ENCODE assay signal across 8 cellular contexts in the genomic region with DNA sequence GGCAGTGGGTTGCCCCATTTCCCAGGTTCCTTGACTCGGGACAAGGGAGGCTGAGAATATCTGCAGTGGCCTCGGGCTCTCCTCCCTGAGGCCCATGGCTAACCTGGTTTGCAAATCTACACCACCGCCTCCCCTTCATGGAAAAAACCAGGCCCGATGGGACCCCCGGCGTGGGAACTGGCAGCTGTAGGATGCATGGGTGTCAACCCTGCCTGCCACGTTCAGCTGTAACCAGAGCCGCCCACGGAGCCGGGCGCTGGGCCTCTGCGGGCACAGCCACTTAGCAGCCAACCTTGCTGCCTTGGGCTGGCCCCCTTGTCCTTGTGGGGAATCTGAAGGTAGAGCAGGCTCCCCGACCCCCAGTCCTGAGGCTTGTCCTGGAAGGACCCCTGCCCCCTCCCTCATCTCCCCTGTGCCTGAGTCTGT. TPM values are rescaled to one million over a fixed set of nuclear protein-coding genes. Genes with fewer than 3 reads are reported as not detected.
DNase-seq lines count a peak whose midpoint lies in the region; ATAC-seq and TF ChIP-seq lines count a peak whose summit lies in the region.

No MANE protein-coding gene starts in this region.

- no peaks in the 10 kb centered on the region for H3K36me3 ChIP-seq in CD4-positive, CD25-positive, alpha-beta regulatory T cell (ENCODE audit: control insufficient read depth, insufficient read depth, low read length)
- peaks cover 0 to 5% (median 1%) of the 10 kb centered on the region in 4 donors for H3K36me3 ChIP-seq in esophagus muscularis mucosa
- no peaks in the 10 kb centered on the region for H3K36me3 ChIP-seq in parathyroid adenoma (ENCODE audit: control insufficient read depth, insufficient read depth, low read length)

- H3K56ac ChIP-seq in H9 (ENCODE audit: insufficient read length, low read depth, low read length): no peak overlapping the region

- H3K79me2 ChIP-seq in parathyroid adenoma (peaks cover 43% of the 10 kb centered on the region), H9 (ENCODE audit: insufficient read depth, low read length) (no peaks in the 10 kb centered on the region)

- no peaks in the 10 kb centered on the region for H4K20me1 ChIP-seq in H9 (ENCODE audit: control insufficient read depth, insufficient read depth, insufficient read length)

- H2BK120ac ChIP-seq in H9 (ENCODE audit: low read depth, low read length, poor library complexity, severe bottlenecking): no peak overlapping the region

- no peak overlapping the region for H3K27ac ChIP-seq in CD4-positive, CD25-positive, alpha-beta regulatory T cell (ENCODE audit: insufficient read depth, low read length, poor library complexity, severe bottlenecking)
- peak overlapping the region; percentile 87 to 99 (median 94) for H3K27ac ChIP-seq in esophagus muscularis mucosa (replicated peaks in 1 of 4)
- H3K27ac ChIP-seq in parathyroid adenoma: peak overlapping the region; percentile 90
- no peak overlapping the region for H3K27ac ChIP-seq in substantia nigra (ENCODE audit: low read depth, low read length, poor library complexity, severe bottlenecking)
- no peak overlapping the region for H3K27ac ChIP-seq in H9 (ENCODE audit: insufficient read length, low read depth, low read length)

- no peak overlapping the region for H3K4ac ChIP-seq in H9 (ENCODE audit: low read depth, low read length)

- intact Hi-C loops in esophagus muscularis mucosa (cut with DNase I): loop anchor here (5.0 kb wide), 1 partner anchor 139 kb away; the partner anchor contains the start of gene INPP5A

- no peaks in the 10 kb centered on the region for H3K27me3 ChIP-seq in CD4-positive, CD25-positive, alpha-beta regulatory T cell (ENCODE audit: control insufficient read depth, insufficient read depth, low read length)
- H3K27me3 ChIP-seq in esophagus muscularis mucosa (no peaks in the 10 kb centered on the region), parathyroid adenoma (ENCODE audit: control insufficient read depth, insufficient read depth, low read length) (no peaks in the 10 kb centered on the region), H9 (ENCODE audit: insufficient read depth, low read length) (no peaks in the 10 kb centered on the region)

- H3K23me2 ChIP-seq in H9 (ENCODE audit: insufficient read length, low read depth, low read length, poor library complexity, severe bottlenecking): peaks cover 7% of the 10 kb centered on the region

- H3K9me3 Mint-ChIP-seq in CD4-positive, CD25-positive, alpha-beta regulatory T cell: peaks cover 0 to 2% (median 0%) of the 10 kb centered on the region in 7 donors
- H3K9me3 Mint-ChIP-seq in H9: peaks cover 0 to 2% of the 10 kb centered on the region in 2 experiments; a peak in 1 of 5 replicates

- H4K91ac ChIP-seq in H9 (ENCODE audit: insufficient read length, low read depth, low read length): no peak overlapping the region

- peak overlapping the region in 3 of 4 donors; percentile 87 to 89 (median 88) for H3K4me3 Mint-ChIP-seq in CD4-positive, CD25-positive, alpha-beta regulatory T cell
- H3K4me3 Mint-ChIP-seq in H9: no peak overlapping the region; a peak in 1 of 5 replicates

- H2BK12ac ChIP-seq in H9 (ENCODE audit: insufficient read length, low read depth, low read length): no peak overlapping the region

- H4K5ac ChIP-seq in H9 (ENCODE audit: insufficient read length, low read depth, low read length): no peak overlapping the region

- H3K79me1 ChIP-seq in H9 (ENCODE audit: insufficient read depth, low read depth, low read length, poor library complexity, severe bottlenecking): no peaks in the 10 kb centered on the region

- peaks cover 0 to 17% (median 6%) of the 10 kb centered on the region in 4 donors for H3K4me1 Mint-ChIP-seq in CD4-positive, CD25-positive, alpha-beta regulatory T cell
- H3K4me1 Mint-ChIP-seq in H9: peaks cover 16 to 22% of the 10 kb centered on the region in 2 experiments

- H3K27me3 Mint-ChIP-seq in CD4-positive, CD25-positive, alpha-beta regulatory T cell: no peaks in the 10 kb centered on the region
- H3K27me3 Mint-ChIP-seq in H9 (ENCODE audit: low read depth): peaks cover 11% of the 10 kb centered on the region

- no peak overlapping the region for H3K14ac ChIP-seq in H9 (ENCODE audit: insufficient read depth, low read length)

- no peak for DNase-seq in CD4-positive, CD25-positive, alpha-beta regulatory T cell
- DNase-seq in NB4 (ENCODE audit: low read depth) (no peak), esophagus muscularis mucosa (ENCODE audit: extremely low spot score) (no peak), substantia nigra (lab: John Stamatoyannopoulos, UW) (no peak), H9 (no peak), HT-29 (ENCODE audit: low spot score) (no peak)

- H3K4me3 ChIP-seq in CD4-positive, CD25-positive, alpha-beta regulatory T cell (ENCODE audit: low read depth, low read length): no peak overlapping the region
- H3K4me3 ChIP-seq in NB4 (ENCODE audit: low read depth, low read length): peak overlapping the region; percentile 74
- H3K4me3 ChIP-seq in esophagus muscularis mucosa: peak overlapping the region; percentile 74 to 96 (median 92)
- no peak overlapping the region for H3K4me3 ChIP-seq in parathyroid adenoma (ENCODE audit: low read depth, low read length)

- H2BK5ac ChIP-seq in H9 (ENCODE audit: insufficient read length, low read length): no peak overlapping the region

- H3K9me3 ChIP-seq in CD4-positive, CD25-positive, alpha-beta regulatory T cell (ENCODE audit: control insufficient read depth in 2 of 2, low read length in 2 of 2): no peaks in the 10 kb centered on the region
- H3K9me3 ChIP-seq in esophagus muscularis mucosa (no peaks in the 10 kb centered on the region), parathyroid adenoma (ENCODE audit: control insufficient read depth, low read length) (no peaks in the 10 kb centered on the region), H9 (ENCODE audit: control insufficient read depth, low read depth, low read length) (no peaks in the 10 kb centered on the region)

- H3K18ac ChIP-seq in H9 (ENCODE audit: insufficient read length, low read depth, low read length): no peak overlapping the region

- 77% methylated on average over 7 of the region's 13 CpGs for WGBS in esophagus muscularis mucosa
- no CpG with 5 or more reads among the region's 13 CpGs for WGBS in H9 (ENCODE audit: extremely low coverage, insufficient read length, low lambda C conversion rate)

- H2AFZ ChIP-seq in parathyroid adenoma (peak overlapping the region; percentile 4), H9 (ENCODE audit: low read length) (no peak overlapping the region)

- H3K4me2 ChIP-seq in parathyroid adenoma (ENCODE audit: low read length): peak overlapping the region; percentile 96
- no peak overlapping the region for H3K4me2 ChIP-seq in H9 (ENCODE audit: insufficient read depth, insufficient read length, low read length)

- TF ChIP-seq POLR2A in NB4 (IDR thresholded peaks at IDR 0.05; ENCODE audit: extremely low read depth, insufficient read length): no peak
- no peak for TF ChIP-seq POLR2A in esophagus muscularis mucosa (IDR thresholded peaks at IDR 0.05; ENCODE audit: low read depth)

- no peaks in the 10 kb centered on the region for H3K36me3 Mint-ChIP-seq in CD4-positive, CD25-positive, alpha-beta regulatory T cell
- no peaks in the 10 kb centered on the region for H3K36me3 Mint-ChIP-seq in H9 (ENCODE audit: insufficient read depth in 1 of 3, low read depth in 3 of 3)

- ATAC-seq in CD4-positive, CD25-positive, alpha-beta regulatory T cell (ENCODE audit: low read depth in 2 of 2): no peak
- ATAC-seq in GM21619 (IDR thresholded peaks at IDR 0.05; ENCODE audit: unreplicated experiment): no peak

- no peak overlapping the region for H3T11ph ChIP-seq in H9 (ENCODE audit: low read length)

- no peak overlapping the region for H2AK5ac ChIP-seq in H9 (ENCODE audit: insufficient read length, low read length)

- H4K8ac ChIP-seq in H9 (replicated peaks; ENCODE audit: insufficient read length, low read depth, low read length): no peak overlapping the region

- peaks cover 22% of the 10 kb centered on the region for H3K4me1 ChIP-seq in CD4-positive, CD25-positive, alpha-beta regulatory T cell (ENCODE audit: control insufficient read depth, insufficient read depth, low read length, poor library complexity, severe bottlenecking)
- H3K4me1 ChIP-seq in esophagus muscularis mucosa: peaks cover 42 to 72% (median 66%) of the 10 kb centered on the region in 4 donors
- peaks cover 35% of the 10 kb centered on the region for H3K4me1 ChIP-seq in parathyroid adenoma
- no peaks in the 10 kb centered on the region; the same call in 1 of the 2 replicates for H3K4me1 ChIP-seq in H9 (ENCODE audit: insufficient read depth, low read length)

- H3K23ac ChIP-seq in H9 (ENCODE audit: insufficient read length, low read depth, low read length): no peak overlapping the region

- H3K9ac ChIP-seq in parathyroid adenoma (no peak overlapping the region), H9 (ENCODE audit: extremely low read depth, insufficient read length, low read length) (no peak overlapping the region)

- no peak overlapping the region for H2BK20ac ChIP-seq in H9 (ENCODE audit: low read depth, low read length, poor library complexity, severe bottlenecking)

- H3K27ac Mint-ChIP-seq in CD4-positive, CD25-positive, alpha-beta regulatory T cell: peak overlapping the region in 1 of 3 donors; percentile 75
- no peak overlapping the region for H3K27ac Mint-ChIP-seq in H9

- no peak for TF ChIP-seq EP300 in esophagus muscularis mucosa (IDR thresholded peaks at IDR 0.05)

- no peak overlapping the region for H2BK15ac ChIP-seq in H9 (ENCODE audit: low read depth, low read length)

- TF ChIP-seq CTCF in NB4 (IDR thresholded peaks at IDR 0.05; ENCODE audit: low read depth, low read length) (no peak), esophagus muscularis mucosa (IDR thresholded peaks at IDR 0.05) (no peak), parathyroid adenoma (IDR thresholded peaks at IDR 0.05) (no peak), H9 (conservative IDR thresholded peaks at IDR 0.05) (no peak)

RNA-seq across cellular contexts. Expression of gene PWWP2B, which starts 1.6 kb away (rescaled TPM):
- total RNA-seq in CD4-positive, CD25-positive, alpha-beta regulatory T cell: 10.9 TPM
- polyA plus RNA-seq in CD4-positive, CD25-positive, alpha-beta regulatory T cell: 1 to 10 TPM in 1 of 4 donors, under 1 TPM in 3; 0.56 to 1.4 (median 0.87) TPM
- total RNA-seq in esophagus muscularis mucosa (10 to 100 TPM; 11.8 to 25.5 (median 14.3) TPM), H9 (2021) (9.5 and 10.0 TPM in 2 replicates)
- 73.4 and 79.9 TPM in 2 replicates for total RNA-seq in HT-29 (2014; rRNA removed; shearing (Covaris generic))

Comparison
In these comparisons a context has a peak if more than half of its experiments do, and no peak if none do; other contexts are left out.
1. H3K27ac ChIP-seq: peak in esophagus muscularis mucosa (4 of 4) and parathyroid adenoma (single experiment); none in CD4-positive, CD25-positive, alpha-beta regulatory T cell (single experiment), substantia nigra (single experiment) and H9 (single experiment).
2. H3K4me3 ChIP-seq: peak in NB4 (single experiment) and esophagus muscularis mucosa (4 of 4); none in CD4-positive, CD25-positive, alpha-beta regulatory T cell (single experiment) and parathyroid adenoma (single experiment).
3. H3K4me3 Mint-ChIP-seq: peak in CD4-positive, CD25-positive, alpha-beta regulatory T cell (3 of 4); none in H9 (0 of 2).